In the genomic region with DNA sequence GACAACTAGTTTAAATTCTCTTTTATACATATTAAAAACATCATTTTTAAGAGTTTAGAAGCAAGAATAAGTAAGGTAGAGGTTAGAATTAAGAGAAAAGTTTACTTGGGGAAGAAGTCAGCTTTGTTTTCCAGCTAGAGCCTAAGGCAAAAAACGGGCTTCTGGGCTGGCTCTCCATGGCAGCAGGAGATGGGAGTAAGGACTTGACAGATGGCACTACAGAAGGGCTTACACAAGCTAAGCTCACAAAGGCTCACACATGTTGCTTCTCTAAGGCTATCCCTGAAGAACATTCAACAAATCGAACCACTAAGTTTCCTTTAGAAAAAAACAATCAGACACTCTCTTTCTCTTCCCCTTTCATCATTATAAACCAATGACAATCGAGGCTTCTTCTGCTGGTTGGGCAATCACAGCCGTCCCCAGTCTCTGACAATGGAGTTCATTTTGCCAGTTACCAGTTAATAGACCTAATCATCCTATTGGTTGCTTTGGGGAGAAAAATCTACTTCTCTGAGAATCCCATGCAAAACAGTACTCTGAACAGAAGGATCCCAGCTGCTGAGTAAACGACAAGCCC, we compare ENCODE assay signal across 11 cellular contexts. TPM values are rescaled to one million over a fixed set of nuclear protein-coding genes. Genes with fewer than 3 reads are reported as not detected.
DNase-seq lines count a peak whose midpoint lies in the region; ATAC-seq lines count a peak whose summit lies in the region.
"Had no signal": no experiment of that assay in that cellular context is flagged by ENCODE, and none has a peak within 500 bp of the region (broad histone marks: within the 10 kb centered on the region; RNA-seq: fewer than 3 reads in every experiment).

No MANE protein-coding gene starts in this region.

- no peak overlapping the region for H3K4me3 Mint-ChIP-seq in activated T-cell treated with anti-CD3 and anti-CD28 coated beads, Interleukin-2, amount 50 U/mL, for 72 hours
- H3K4me3 Mint-ChIP-seq in stimulated activated memory B cell treated with anti-CD40 and anti-IgM and Interleukin-4, amounts not matched to agents 10 μg/mL and 1 μg/mL and 100 μg/mL, for 72 hours = no peak overlapping the region

- H3K4me1 Mint-ChIP-seq in activated T-cell treated with anti-CD3 and anti-CD28 coated beads, Interleukin-2, amount 50 U/mL, for 72 hours (ENCODE audit: low read depth) = peaks cover 57% of the 10 kb centered on the region
- peaks cover 28% of the 10 kb centered on the region for H3K4me1 Mint-ChIP-seq in stimulated activated memory B cell treated with anti-CD40 and anti-IgM and Interleukin-4, amounts not matched to agents 10 μg/mL and 1 μg/mL and 100 μg/mL, for 72 hours

- 86 to 93% methylated on average over 5 of the region's 5 CpGs for WGBS in ectodermal cell, 2 experiments

- peak overlapping the region; percentile 44 for H3K27ac Mint-ChIP-seq in activated T-cell treated with anti-CD3 and anti-CD28 coated beads, Interleukin-2, amount 50 U/mL, for 72 hours
- peak overlapping the region; percentile 31 for H3K27ac Mint-ChIP-seq in stimulated activated memory B cell treated with anti-CD40 and anti-IgM and Interleukin-4, amounts not matched to agents 10 μg/mL and 1 μg/mL and 100 μg/mL, for 72 hours

- H3K27me3 ChIP-seq in ectodermal cell (ENCODE audit: control insufficient read depth, insufficient read depth, low read length, poor library complexity, severe bottlenecking) = no peaks in the 10 kb centered on the region
- H3K27me3 ChIP-seq: SJSA1 had no signal

- no peaks in the 10 kb centered on the region for H3K9me3 Mint-ChIP-seq in activated T-cell treated with anti-CD3 and anti-CD28 coated beads, Interleukin-2, amount 50 U/mL, for 72 hours
- no peaks in the 10 kb centered on the region for H3K9me3 Mint-ChIP-seq in stimulated activated memory B cell treated with anti-CD40 and anti-IgM and Interleukin-4, amounts not matched to agents 10 μg/mL and 1 μg/mL and 100 μg/mL, for 72 hours

- H3K9me3 ChIP-seq in ectodermal cell (ENCODE audit: control insufficient read depth, low read length) = no peaks in the 10 kb centered on the region
- H3K9me3 ChIP-seq: SJSA1 had no signal

- H3K36me3 ChIP-seq in ectodermal cell (ENCODE audit: control insufficient read depth, insufficient read depth, low read length) = peaks cover 61% of the 10 kb centered on the region

- no peak for DNase-seq in activated T-cell treated with anti-CD3 and anti-CD28 coated beads, Interleukin-2, amount 50 U/mL, for 72 hours
- no peak for DNase-seq in activated T-cell treated with anti-CD3 and anti-CD28 coated beads, Interleukin-2, amount 50 U/mL, for 1 hour
- peak; percentile 55 to 85 for DNase-seq in NCI-H524 (lab: John Stamatoyannopoulos, UW)
- no peak for DNase-seq in NCI-H1105 (lab: John Stamatoyannopoulos, UW)
- DNase-seq: activated CD4-positive, alpha-beta T cell treated with anti-CD3 and anti-CD28 coated beads for 4 hours; stimulated activated CD8-positive, alpha-beta memory T cell treated with anti-CD3 and anti-CD28 coated beads, Interleukin-4, amount 100 ng/mL, for 48 hours had no signal

- ATAC-seq in activated T-cell treated with anti-CD3 and anti-CD28 coated beads, Interleukin-2, amount 50 U/mL, for 72 hours (replicated peaks in 1 of 2) = no peak
- no peak for ATAC-seq in stimulated activated memory B cell treated with anti-CD40 and anti-IgM and Interleukin-4, amounts not matched to agents 10 μg/mL and 1 μg/mL and 100 μg/mL, for 72 hours
- ATAC-seq in HG03354 (IDR thresholded peaks at IDR 0.05; ENCODE audit: poor library complexity, severe bottlenecking, unreplicated experiment) (no peak), HG02571 (IDR thresholded peaks at IDR 0.05; ENCODE audit: unreplicated experiment) (no peak)

- H3K4me3 ChIP-seq in ectodermal cell (ENCODE audit: insufficient read depth, low read depth, low read length) = no peak overlapping the region
- H3K4me3 ChIP-seq: SJSA1 had no signal

- H3K36me3 Mint-ChIP-seq in activated T-cell treated with anti-CD3 and anti-CD28 coated beads, Interleukin-2, amount 50 U/mL, for 72 hours (ENCODE audit: insufficient read depth in 2 of 2) = peaks cover 3 to 15% of the 10 kb centered on the region in 2 donors
- peaks cover 54% of the 10 kb centered on the region for H3K36me3 Mint-ChIP-seq in stimulated activated memory B cell treated with anti-CD40 and anti-IgM and Interleukin-4, amounts not matched to agents 10 μg/mL and 1 μg/mL and 100 μg/mL, for 72 hours

- no peaks in the 10 kb centered on the region for H3K27me3 Mint-ChIP-seq in activated T-cell treated with anti-CD3 and anti-CD28 coated beads, Interleukin-2, amount 50 U/mL, for 72 hours (ENCODE audit: low read depth)
- H3K27me3 Mint-ChIP-seq in stimulated activated memory B cell treated with anti-CD40 and anti-IgM and Interleukin-4, amounts not matched to agents 10 μg/mL and 1 μg/mL and 100 μg/mL, for 72 hours = no peaks in the 10 kb centered on the region

- no peaks in the 10 kb centered on the region for H3K4me1 ChIP-seq in ectodermal cell (ENCODE audit: control insufficient read depth, insufficient read depth, low read length)

- H3K27ac ChIP-seq in ectodermal cell (ENCODE audit: insufficient read depth, low read depth, low read length, poor library complexity, severe bottlenecking) = peak overlapping the region; percentile 33
- H3K27ac ChIP-seq: SJSA1 had no signal

RNA-seq across cellular contexts. Expression of a gene that starts 40.5 kb away (rescaled TPM):
- total RNA-seq in activated T-cell treated with anti-CD3 and anti-CD28 coated beads, Interleukin-2, amount 50 U/mL, for 72 hours = 10 to 100 TPM; 20.5 to 22.6 TPM
- polyA plus RNA-seq in ectodermal cell (2013, experiment 1 of 4) = 42.0 TPM
- polyA plus RNA-seq in ectodermal cell (2013, experiment 2 of 4) = 51.9 TPM
- polyA plus RNA-seq in ectodermal cell (2013, experiment 3 of 4) = 44.7 TPM
- polyA plus RNA-seq in ectodermal cell (2013, experiment 4 of 4) = 46.4 TPM

RNA-seq across cellular contexts. Expression of a gene that starts 54.2 kb away (rescaled TPM):
- 1 to 10 TPM in 1 of 2 donors, under 1 TPM in 1; 0.69 to 1.5 TPM for total RNA-seq in activated T-cell treated with anti-CD3 and anti-CD28 coated beads, Interleukin-2, amount 50 U/mL, for 72 hours
- 0.19 TPM for polyA plus RNA-seq in ectodermal cell (2013, experiment 1 of 4)
- polyA plus RNA-seq in ectodermal cell (2013, experiment 2 of 4) = 0.32 TPM
- 0.16 TPM for polyA plus RNA-seq in ectodermal cell (2013, experiment 3 of 4)
- polyA plus RNA-seq in ectodermal cell (2013, experiment 4 of 4) = 0.32 TPM

RNA-seq across cellular contexts. Expression of a gene that starts 58.9 kb away (rescaled TPM):
- total RNA-seq in activated T-cell treated with anti-CD3 and anti-CD28 coated beads, Interleukin-2, amount 50 U/mL, for 72 hours = under 1 TPM; 0.30 to 0.70 TPM
- polyA plus RNA-seq in ectodermal cell (2013, experiment 1 of 4) = 48.7 TPM
- polyA plus RNA-seq in ectodermal cell (2013, experiment 2 of 4) = 63.9 TPM
- polyA plus RNA-seq in ectodermal cell (2013, experiment 3 of 4) = 49.1 TPM
- 56.8 TPM for polyA plus RNA-seq in ectodermal cell (2013, experiment 4 of 4)

Comparison
In these comparisons a context has a peak if more than half of its experiments do, and no peak if none do; other contexts are left out.
1. DNase-seq: peak in NCI-H524 (2 of 2); none in activated T-cell treated with anti-CD3 and anti-CD28 coated beads, Interleukin-2, amount 50 U/mL, for 72 hours (0 of 2), activated T-cell treated with anti-CD3 and anti-CD28 coated beads, Interleukin-2, amount 50 U/mL, for 1 hour (single experiment) and NCI-H1105 (single experiment).